In genomic region chr16:2460391-2460713, GRCh38 we compare ENCODE assay signal across 8 cellular contexts. TPM values are rescaled to one million over a fixed set of nuclear protein-coding genes. Genes with fewer than 3 reads are reported as not detected.
A peak's percentile ranks its signal among the peaks of the same experiment; 100 is the strongest.
DNase-seq lines count a peak whose midpoint lies in the region; TF ChIP-seq lines count a peak whose summit lies in the region.

No MANE protein-coding gene starts in this region.

- no peak for DNase-seq in GM06990 (ENCODE audit: extremely low read depth, insufficient read length)
- DNase-seq in Karpas-422, result no peak
- DNase-seq in effector memory CD4-positive, alpha-beta T cell, result no peak
- no peak for DNase-seq in trophoblast cell
- no peak for DNase-seq in HK-2 (ENCODE audit: unreplicated experiment)
- DNase-seq in DMS 273 (lab: John Stamatoyannopoulos, UW; ENCODE audit: unreplicated experiment), result no peak
- no peak for DNase-seq in islet precursor cell
- no peak for DNase-seq in SK-N-DZ (ENCODE audit: low spot score)

- no peak overlapping the region for H2AK5ac ChIP-seq in trophoblast cell (ENCODE audit: low read length)

- peak overlapping the region; percentile 49 for H3K18ac ChIP-seq in trophoblast cell (ENCODE audit: low read length)

- H2BK5ac ChIP-seq in trophoblast cell (ENCODE audit: low read depth, low read length, poor library complexity), result no peak overlapping the region

- H3K36me3 ChIP-seq in GM06990 (ENCODE audit: control insufficient read depth, insufficient read depth, low read length) (peaks cover 16% of the 10 kb centered on the region), Karpas-422 (ENCODE audit: insufficient read depth, low read length) (0 out of 2 replicates have a peak, but pooled peaks cover 3% of the 10 kb centered on the region), trophoblast cell (ENCODE audit: control insufficient read depth in 1 of 2, insufficient read depth in 2 of 2, low read length in 2 of 2) (peaks cover 25 to 34% of the 10 kb centered on the region in 2 experiments)
- no peaks in the 10 kb centered on the region for H3K36me3 ChIP-seq in effector memory CD4-positive, alpha-beta T cell (ENCODE audit: control insufficient read depth, insufficient read depth, low read length)

- H3K79me1 ChIP-seq in trophoblast cell (ENCODE audit: low read length), result peaks cover 7% of the 10 kb centered on the region

- H2AFZ ChIP-seq in Karpas-422 (ENCODE audit: low read length) (no peak overlapping the region), trophoblast cell (ENCODE audit: insufficient read depth, low read length, poor library complexity) (peak overlapping the region; percentile 63)

- no peaks in the 10 kb centered on the region for H3K9me3 ChIP-seq in Karpas-422 (ENCODE audit: low read length)
- H3K9me3 ChIP-seq in effector memory CD4-positive, alpha-beta T cell (ENCODE audit: control insufficient read depth, low read length), result no peaks in the 10 kb centered on the region
- peaks cover 2% of the 10 kb centered on the region for H3K9me3 ChIP-seq in trophoblast cell (ENCODE audit: insufficient read depth, low read depth, low read length)

- peak overlapping the region; percentile 99 for H3K4me2 ChIP-seq in Karpas-422 (ENCODE audit: low read depth, low read length, poor library complexity, severe bottlenecking)
- H3K4me2 ChIP-seq in trophoblast cell (ENCODE audit: low read length), result peak overlapping the region; percentile 86

- H3K4ac ChIP-seq in trophoblast cell (ENCODE audit: low read depth, low read length), result peak overlapping the region; percentile 6

- peak overlapping the region; percentile 55 for H4K12ac ChIP-seq in trophoblast cell (ENCODE audit: low read depth, low read length)

- no peak for TF ChIP-seq CTCF in GM06990 (IDR thresholded peaks at IDR 0.05; ENCODE audit: insufficient read depth, low read length, poor library complexity, severe bottlenecking)

- H3K27me3 ChIP-seq in GM06990 (replicated peaks; ENCODE audit: control insufficient read depth, insufficient read depth, low read length), result no peaks in the 10 kb centered on the region
- no peaks in the 10 kb centered on the region for H3K27me3 ChIP-seq in Karpas-422 (ENCODE audit: low read length)
- H3K27me3 ChIP-seq in effector memory CD4-positive, alpha-beta T cell (replicated peaks; ENCODE audit: control insufficient read depth, insufficient read depth, low read length, poor library complexity, severe bottlenecking), result no peaks in the 10 kb centered on the region
- H3K27me3 ChIP-seq in trophoblast cell (ENCODE audit: insufficient read depth, low read length), result no peaks in the 10 kb centered on the region

- H3K4me1 ChIP-seq in Karpas-422 (ENCODE audit: low read length), result peaks cover 32% of the 10 kb centered on the region
- H3K4me1 ChIP-seq in effector memory CD4-positive, alpha-beta T cell (ENCODE audit: control insufficient read depth, insufficient read depth, low read length, poor library complexity, severe bottlenecking), result peaks cover 12% of the 10 kb centered on the region
- peaks cover 7 to 17% of the 10 kb centered on the region in 2 experiments for H3K4me1 ChIP-seq in trophoblast cell (ENCODE audit: control insufficient read depth in 1 of 2, insufficient read depth in 2 of 2, low read length in 2 of 2)

- H2BK12ac ChIP-seq in trophoblast cell (ENCODE audit: low read length), result no peak overlapping the region

- H3K4me3 ChIP-seq in GM06990 (replicated peaks; ENCODE audit: low read depth, low read length), result peak overlapping the region; percentile 77
- peak overlapping the region; percentile 89 for H3K4me3 ChIP-seq in Karpas-422 (ENCODE audit: low read length)
- peak overlapping the region; percentile 74 for H3K4me3 ChIP-seq in effector memory CD4-positive, alpha-beta T cell (ENCODE audit: insufficient read depth, low read depth, low read length, poor library complexity, severe bottlenecking)
- peak overlapping the region; percentile 86 for H3K4me3 ChIP-seq in trophoblast cell (ENCODE audit: low read depth, low read length)

- no peak overlapping the region for H3K23ac ChIP-seq in trophoblast cell (ENCODE audit: low read length)

- WGBS in trophoblast cell (ENCODE audit: extremely low coverage, insufficient coverage, insufficient read length), result no CpG with 5 or more reads among the region's 20 CpGs

- H3K9me2 ChIP-seq in Karpas-422 (replicated peaks; ENCODE audit: insufficient read depth, low read length), result no peaks in the 10 kb centered on the region

- H3K27ac ChIP-seq in Karpas-422 (ENCODE audit: low read length) (no peak overlapping the region; the same call in 1 of the 2 replicates), trophoblast cell (ENCODE audit: low read depth, low read length) (peak overlapping the region; percentile 59)
- no peak overlapping the region for H3K27ac ChIP-seq in effector memory CD4-positive, alpha-beta T cell (ENCODE audit: insufficient read depth, low read length, poor library complexity, severe bottlenecking)

- H3K79me2 ChIP-seq in Karpas-422 (ENCODE audit: low read length) (peaks cover 13% of the 10 kb centered on the region), trophoblast cell (ENCODE audit: control insufficient read depth, insufficient read depth, low read length, poor library complexity) (peaks cover 2% of the 10 kb centered on the region)

- no peak overlapping the region for H3K14ac ChIP-seq in trophoblast cell (ENCODE audit: low read length)

- H3K9ac ChIP-seq in Karpas-422 (ENCODE audit: low read length) (peak overlapping the region; percentile 84), trophoblast cell (ENCODE audit: low read length) (peak overlapping the region; percentile 78)

- peak overlapping the region; percentile 40 for H4K91ac ChIP-seq in trophoblast cell (ENCODE audit: low read depth, low read length)

- 0 out of 2 replicates have a peak, but pooled peaks cover 9% of the 10 kb centered on the region for H4K20me1 ChIP-seq in Karpas-422 (ENCODE audit: insufficient read depth, low read depth, low read length)

- H2BK120ac ChIP-seq in trophoblast cell (ENCODE audit: insufficient read depth, low read length, poor library complexity), result peak overlapping the region; percentile 5

- H4K8ac ChIP-seq in trophoblast cell (ENCODE audit: low read depth, low read length), result peak overlapping the region; percentile 63

RNA-seq across cellular contexts. Expression of gene TEDC2, which starts 0.4 kb away (rescaled TPM):
- 6.4 and 27.7 TPM in 2 replicates for total RNA-seq in Karpas-422 (2014; rRNA removed; shearing (Covaris generic); ENCODE audit: low replicate concordance)
- polyA plus RNA-seq in trophoblast cell (2013), result 9.0 and 9.9 TPM in 2 replicates
- polyA plus RNA-seq in SK-N-DZ (2014; cell fraction: cytosol; rRNA removed), result 86.3 and 92.3 TPM in 2 replicates
- 407 TPM in 2 replicates for polyA plus RNA-seq in SK-N-DZ (2014; cell fraction: nucleus; rRNA removed)

RNA-seq across cellular contexts. Expression of gene NTN3, which starts 10.7 kb away (rescaled TPM):
- total RNA-seq in Karpas-422 (2014; rRNA removed; shearing (Covaris generic); ENCODE audit: low replicate concordance), result 0.45 and 0.94 TPM in 2 replicates
- polyA plus RNA-seq in trophoblast cell (2013), result 0.03 and 0.04 TPM in 2 replicates
- 9.0 and 10.7 TPM in 2 replicates for polyA plus RNA-seq in SK-N-DZ (2014; cell fraction: cytosol; rRNA removed)
- polyA plus RNA-seq in SK-N-DZ (2014; cell fraction: nucleus; rRNA removed), result 14.6 and 17.0 TPM in 2 replicates

RNA-seq across cellular contexts. Expression of gene TBC1D24, which starts 14.6 kb away (rescaled TPM):
- total RNA-seq in Karpas-422 (2014; rRNA removed; shearing (Covaris generic); ENCODE audit: low replicate concordance), result 15.8 and 20.5 TPM in 2 replicates
- 4.0 TPM in 2 replicates for polyA plus RNA-seq in trophoblast cell (2013)
- 13.5 and 17.0 TPM in 2 replicates for polyA plus RNA-seq in SK-N-DZ (2014; cell fraction: cytosol; rRNA removed)
- 19.9 and 29.5 TPM in 2 replicates for polyA plus RNA-seq in SK-N-DZ (2014; cell fraction: nucleus; rRNA removed)

RNA-seq across cellular contexts. Expression of gene CCNF, which starts 31.1 kb away (rescaled TPM):
- total RNA-seq in Karpas-422 (2014; rRNA removed; shearing (Covaris generic); ENCODE audit: low replicate concordance), result 13.5 and 15.1 TPM in 2 replicates
- 15.0 and 15.3 TPM in 2 replicates for polyA plus RNA-seq in trophoblast cell (2013)
- 56.4 and 70.1 TPM in 2 replicates for polyA plus RNA-seq in SK-N-DZ (2014; cell fraction: cytosol; rRNA removed)
- polyA plus RNA-seq in SK-N-DZ (2014; cell fraction: nucleus; rRNA removed), result 58.5 and 63.8 TPM in 2 replicates

RNA-seq across cellular contexts. Expression of gene ATP6V0C, which starts 53.4 kb away (rescaled TPM):
- 29.4 and 30.2 TPM in 2 replicates for total RNA-seq in Karpas-422 (2014; rRNA removed; shearing (Covaris generic); ENCODE audit: low replicate concordance)
- polyA plus RNA-seq in trophoblast cell (2013), result 722 and 724 TPM in 2 replicates
- 46.7 and 54.3 TPM in 2 replicates for polyA plus RNA-seq in SK-N-DZ (2014; cell fraction: cytosol; rRNA removed)
- 26.1 and 32.0 TPM in 2 replicates for polyA plus RNA-seq in SK-N-DZ (2014; cell fraction: nucleus; rRNA removed)
